Comparison of ENCODE assay signal across 8 cellular contexts in the genomic region with DNA sequence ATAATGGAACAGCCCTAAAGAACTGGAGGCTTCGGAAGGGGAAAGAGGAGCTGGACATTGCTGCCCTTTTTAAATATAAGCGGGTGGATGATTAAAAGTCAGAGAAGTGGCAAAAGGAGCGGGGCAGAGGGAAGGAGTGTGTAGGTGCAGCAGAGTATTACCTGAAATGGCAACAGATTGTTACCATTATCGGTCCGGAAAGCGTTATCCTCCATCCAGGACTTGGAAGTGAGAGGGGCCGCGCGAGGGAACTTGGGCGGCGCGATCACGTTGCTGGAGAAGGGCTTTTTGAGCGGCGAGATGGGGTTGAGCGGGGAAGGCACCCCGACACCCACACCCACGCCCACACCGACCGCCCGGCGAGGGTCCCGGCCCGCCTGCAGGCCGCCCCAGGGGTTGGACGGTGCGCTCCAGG. TPM values are rescaled to one million over a fixed set of nuclear protein-coding genes. Genes with fewer than 3 reads are reported as not detected.
DNase-seq lines count a peak whose midpoint lies in the region; ATAC-seq lines count a peak whose summit lies in the region.

No MANE protein-coding gene starts in this region.

- no peaks in the 10 kb centered on the region for H3K79me2 ChIP-seq in ACC112 (ENCODE audit: control insufficient read depth, insufficient read depth, low read length, unreplicated experiment)

- peaks cover 15% of the 10 kb centered on the region for H3K4me1 ChIP-seq in ACC112 (ENCODE audit: control insufficient read depth, insufficient read depth, low read length, unreplicated experiment)
- peaks cover 4% of the 10 kb centered on the region for H3K4me1 ChIP-seq in ectodermal cell (ENCODE audit: control insufficient read depth, insufficient read depth, low read length)

- H2AFZ ChIP-seq in ACC112 (ENCODE audit: low read length, unreplicated experiment): peak overlapping the region; percentile 24

- H3K4me3 ChIP-seq in ACC112 (ENCODE audit: low read depth, low read length) (peak overlapping the region; percentile 84), ectodermal cell (ENCODE audit: insufficient read depth, low read depth, low read length) (peak overlapping the region; percentile 46)

- no peaks in the 10 kb centered on the region for H3K27me3 ChIP-seq in ACC112 (ENCODE audit: insufficient read depth, low read length)
- peaks cover 33% of the 10 kb centered on the region for H3K27me3 ChIP-seq in ectodermal cell (ENCODE audit: control insufficient read depth, insufficient read depth, low read length, poor library complexity, severe bottlenecking)

- H3K9me3 ChIP-seq in ectodermal cell (ENCODE audit: control insufficient read depth, low read length): no peaks in the 10 kb centered on the region

- WGBS in ectodermal cell, 2 experiments: 5 to 6% methylated on average over 27 of the region's 27 CpGs

- H3K36me3 ChIP-seq in ACC112 (ENCODE audit: insufficient read depth, low read length) (no peaks in the 10 kb centered on the region), ectodermal cell (ENCODE audit: control insufficient read depth, insufficient read depth, low read length) (no peaks in the 10 kb centered on the region)

- ATAC-seq in HG03469 (IDR thresholded peaks at IDR 0.05; ENCODE audit: unreplicated experiment): no peak

- H3K27ac ChIP-seq in ACC112 (ENCODE audit: low read depth, low read length) (no peak overlapping the region), ectodermal cell (ENCODE audit: insufficient read depth, low read depth, low read length, poor library complexity, severe bottlenecking) (no peak overlapping the region)

- DNase-seq in HuH-7 (ENCODE audit: low spot score): peak; percentile 17
- DNase-seq in myocyte (ENCODE audit: low read depth): peak; percentile 18
- DNase-seq in dedifferentiated amniotic fluid mesenchymal stem cell (ENCODE audit: extremely low spot score): no peak
- no peak for DNase-seq in NCI-H524 treated with DMSO at 0.1 percent for 48 hours (lab: John Stamatoyannopoulos, UW)
- no peak for DNase-seq in NCI-H2107 (lab: John Stamatoyannopoulos, UW)

RNA-seq across cellular contexts. Expression of a gene that starts 51.7 kb away (rescaled TPM):
- 1.9 TPM for polyA plus RNA-seq in ectodermal cell (2013, experiment 1 of 4)
- polyA plus RNA-seq in ectodermal cell (2013, experiment 2 of 4): 1.7 TPM
- 1.4 TPM for polyA plus RNA-seq in ectodermal cell (2013, experiment 3 of 4)
- 1.2 TPM for polyA plus RNA-seq in ectodermal cell (2013, experiment 4 of 4)
- 3.9 and 8.6 TPM in 2 replicates for total RNA-seq in myocyte
- 1.2 TPM for polyA plus RNA-seq in myocyte (2012)

RNA-seq across cellular contexts. Expression of a gene that starts 51.8 kb away (rescaled TPM):
- polyA plus RNA-seq in ectodermal cell (2013, experiment 1 of 4): 36.4 TPM
- 29.6 TPM for polyA plus RNA-seq in ectodermal cell (2013, experiment 2 of 4)
- 32.0 TPM for polyA plus RNA-seq in ectodermal cell (2013, experiment 3 of 4)
- 37.7 TPM for polyA plus RNA-seq in ectodermal cell (2013, experiment 4 of 4)
- total RNA-seq in myocyte: 13.0 and 13.3 TPM in 2 replicates
- polyA plus RNA-seq in myocyte (2012): 29.2 TPM

Comparison
In these comparisons a context has a peak if more than half of its experiments do, and no peak if none do; other contexts are left out.
1. DNase-seq: peak in HuH-7 (single experiment) and myocyte (single experiment); none in dedifferentiated amniotic fluid mesenchymal stem cell (single experiment), NCI-H524 treated with DMSO at 0.1 percent for 48 hours (single experiment) and NCI-H2107 (single experiment).